Comparison of ENCODE assay signal across 9 cellular contexts in the genomic region with DNA sequence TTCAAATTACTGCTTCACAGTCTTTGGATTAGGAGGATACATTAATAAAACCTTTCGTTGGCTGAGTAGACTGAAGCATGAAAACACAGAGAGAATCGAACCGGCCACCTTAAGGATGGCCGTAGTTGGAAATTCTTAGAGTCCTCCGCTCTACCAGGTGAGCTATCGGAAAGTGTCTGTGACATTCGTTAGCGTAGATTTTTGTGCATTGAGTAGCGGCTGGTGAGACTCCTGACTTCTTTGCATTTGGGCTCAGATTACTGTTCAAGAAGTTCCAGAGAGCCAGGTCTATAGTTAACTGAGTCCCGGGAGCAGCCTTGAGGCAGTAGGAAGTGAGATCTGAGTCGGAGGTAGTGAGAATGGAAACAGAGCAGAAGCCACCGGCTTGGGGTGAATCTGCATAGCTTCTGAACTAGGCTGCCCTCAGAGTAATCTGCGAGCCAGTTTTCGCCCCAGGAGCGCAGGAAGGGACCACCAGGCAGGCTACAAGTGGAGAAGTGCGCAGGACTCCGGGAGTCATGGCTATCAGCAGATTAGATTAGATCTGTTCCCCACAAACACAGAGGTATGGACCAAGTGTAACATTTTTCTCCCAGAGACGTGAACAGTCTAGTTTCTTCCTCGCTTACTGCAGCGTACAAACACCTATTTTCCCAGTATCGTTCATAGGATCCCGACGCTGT. TPM values are rescaled to one million over a fixed set of nuclear protein-coding genes. Genes with fewer than 3 reads are reported as not detected.
DNase-seq lines count a peak whose midpoint lies in the region; ATAC-seq and TF ChIP-seq lines count a peak whose summit lies in the region.
"Had no signal": no experiment of that assay in that cellular context is flagged by ENCODE, and none has a peak within 500 bp of the region (broad histone marks: within the 10 kb centered on the region; RNA-seq: fewer than 3 reads in every experiment).

No MANE protein-coding gene starts in this region.

- intact Hi-C loops in CD14-positive monocyte (cut with micrococcal nuclease) = loop anchor here in 1 of 2 donors (5.0 kb wide), 1 partner anchor 52 kb away; the partner anchor contains the start of gene RNASE4

- no peak for TF ChIP-seq EP300 in tibial nerve (IDR thresholded peaks at IDR 0.05)

- peak overlapping the region; percentile 53 for H3K4me3 ChIP-seq in HAP-1
- H3K4me3 ChIP-seq in tibial nerve = peak overlapping the region; percentile 0 to 50 (median 26)

- no peak for ATAC-seq in central memory CD8-positive, alpha-beta T cell (replicated peaks; ENCODE audit: extremely low read depth, poor library complexity, severe bottlenecking)
- ATAC-seq in memory B cell (ENCODE audit: low read depth) = peak; percentile 45
- ATAC-seq in HG02588 (IDR thresholded peaks at IDR 0.05; ENCODE audit: unreplicated experiment) = no peak

- no peak for TF ChIP-seq POLR2A in tibial nerve (IDR thresholded peaks at IDR 0.05)

- H3K4me1 Mint-ChIP-seq in CD14-positive monocyte (peaks cover 51% of the 10 kb centered on the region), memory B cell (peaks cover 32% of the 10 kb centered on the region)
- H3K4me1 Mint-ChIP-seq in central memory CD8-positive, alpha-beta T cell = peaks cover 60% of the 10 kb centered on the region

- TF ChIP-seq CTCF in CD14-positive monocyte (IDR thresholded peaks at IDR 0.05) (no peak), tibial nerve (IDR thresholded peaks at IDR 0.05) (no peak)

- peaks cover 4% of the 10 kb centered on the region for H3K4me1 ChIP-seq in HAP-1
- H3K4me1 ChIP-seq in tibial nerve = peaks cover 0 to 67% (median 21%) of the 10 kb centered on the region in 4 donors

- H3K27me3 Mint-ChIP-seq in CD14-positive monocyte (ENCODE audit: low read depth in 3 of 3) (peaks cover 95 to 99% (median 96%) of the 10 kb centered on the region in 3 donors), memory B cell (peaks cover 25% of the 10 kb centered on the region)
- no peaks in the 10 kb centered on the region for H3K27me3 Mint-ChIP-seq in central memory CD8-positive, alpha-beta T cell

- H3K9me3 ChIP-seq in HAP-1 = no peaks in the 10 kb centered on the region
- no peaks in the 10 kb centered on the region for H3K9me3 ChIP-seq in tibial nerve

- H3K4me3 Mint-ChIP-seq in CD14-positive monocyte (peak overlapping the region; percentile 49 to 89), memory B cell (peak overlapping the region; percentile 74)
- H3K4me3 Mint-ChIP-seq in central memory CD8-positive, alpha-beta T cell = peak overlapping the region; percentile 87

- H3K9me3 Mint-ChIP-seq in CD14-positive monocyte (peaks cover 8 to 52% (median 44%) of the 10 kb centered on the region in 7 donors), memory B cell (peaks cover 1% of the 10 kb centered on the region)
- no peaks in the 10 kb centered on the region for H3K9me3 Mint-ChIP-seq in central memory CD8-positive, alpha-beta T cell

- WGBS in tibial nerve, 2 donors = 5% methylated on average over 23 of the region's 23 CpGs

- H3K36me3 ChIP-seq in HAP-1 (replicated peaks) (no peaks in the 10 kb centered on the region), tibial nerve (no peaks in the 10 kb centered on the region)

- in situ Hi-C loops in HAP-1 (cut with MboI; ENCODE audit: low sequenced_read_pairs) = loop anchor here (5.0 kb wide), 1 partner anchor 52 kb away; the partner anchor contains the start of gene RNASE4

- peak overlapping the region in 2 of 4 donors; percentile 47 to 54 for H3K27ac ChIP-seq in tibial nerve

- H3K36me3 Mint-ChIP-seq in CD14-positive monocyte (peaks cover 8 to 31% of the 10 kb centered on the region in 2 donors), memory B cell (no peaks in the 10 kb centered on the region)
- peaks cover 40% of the 10 kb centered on the region for H3K36me3 Mint-ChIP-seq in central memory CD8-positive, alpha-beta T cell (ENCODE audit: insufficient read depth)

- peak overlapping the region in 1 of 7 donors; percentile 48 for H3K27ac Mint-ChIP-seq in CD14-positive monocyte
- H3K27ac Mint-ChIP-seq in central memory CD8-positive, alpha-beta T cell (ENCODE audit: low read depth) = peak overlapping the region; percentile 98
- H3K27ac Mint-ChIP-seq in memory B cell = peak overlapping the region; percentile 81

- DNase-seq in CD14-positive monocyte (ENCODE audit: low spot score) (no peak), HAP-1 (ENCODE audit: low spot score in 2 of 2) (peak; percentile 76 to 80), RKO (ENCODE audit: low spot score) (peak; percentile 86), memory B cell (ENCODE audit: low spot score in 2 of 2) (peak; percentile 34 to 39), tibial nerve (ENCODE audit: low spot score in 2 of 2) (no peak), NCI-H187 (lab: John Stamatoyannopoulos, UW) (no peak)
- DNase-seq in central memory CD8-positive, alpha-beta T cell (ENCODE audit: low spot score in 2 of 2) = peak in 1 of 2 donors; percentile 48

- H3K27me3 ChIP-seq in HAP-1 (ENCODE audit: low read depth) = peaks cover 9% of the 10 kb centered on the region
- no peaks in the 10 kb centered on the region for H3K27me3 ChIP-seq in tibial nerve

RNA-seq across cellular contexts. Expression of gene OR6S1, which starts 11.0 kb away (rescaled TPM):
- polyA plus RNA-seq in CD14-positive monocyte = not detected
- not detected for total RNA-seq in tibial nerve
- total RNA-seq: lung microvascular endothelial cell had no signal

RNA-seq across cellular contexts. Expression of gene RNASE12, which starts 39.3 kb away (rescaled TPM):
- polyA plus RNA-seq in CD14-positive monocyte = not detected
- not detected for total RNA-seq in tibial nerve
- total RNA-seq: lung microvascular endothelial cell had no signal

RNA-seq across cellular contexts. Expression of gene RNASE11, which starts 42.7 kb away (rescaled TPM):
- polyA plus RNA-seq in CD14-positive monocyte = not detected
- total RNA-seq in tibial nerve = not detected
- total RNA-seq: lung microvascular endothelial cell had no signal

RNA-seq across cellular contexts. Expression of gene RNASE4, which starts 53.9 kb away (rescaled TPM):
- 10 to 100 TPM; 49.1 to 85.8 TPM for polyA plus RNA-seq in CD14-positive monocyte
- 100 to 1,000 TPM in 2 of 4 donors, 10 to 100 TPM in 2; 90.9 to 193 (median 118) TPM for total RNA-seq in tibial nerve

RNA-seq across cellular contexts. Expression of gene ANG, which starts 58.1 kb away (rescaled TPM):
- polyA plus RNA-seq in CD14-positive monocyte = 10 to 100 TPM; 31.4 to 55.7 TPM
- total RNA-seq in tibial nerve = 10 to 100 TPM; 31.2 to 41.9 (median 39.5) TPM

Comparison
In these comparisons a context has a peak if more than half of its experiments do, and no peak if none do; other contexts are left out.
1. DNase-seq: peak in HAP-1 (2 of 2), RKO (single experiment) and memory B cell (2 of 2); none in CD14-positive monocyte (single experiment), tibial nerve (0 of 2) and NCI-H187 (0 of 2).
2. Peak in every context shown above with its lines, with median percentiles within 50 percentile points of each other: H3K4me3 Mint-ChIP-seq.